8 cellular contexts compared by ENCODE assay signal in the genomic region with DNA sequence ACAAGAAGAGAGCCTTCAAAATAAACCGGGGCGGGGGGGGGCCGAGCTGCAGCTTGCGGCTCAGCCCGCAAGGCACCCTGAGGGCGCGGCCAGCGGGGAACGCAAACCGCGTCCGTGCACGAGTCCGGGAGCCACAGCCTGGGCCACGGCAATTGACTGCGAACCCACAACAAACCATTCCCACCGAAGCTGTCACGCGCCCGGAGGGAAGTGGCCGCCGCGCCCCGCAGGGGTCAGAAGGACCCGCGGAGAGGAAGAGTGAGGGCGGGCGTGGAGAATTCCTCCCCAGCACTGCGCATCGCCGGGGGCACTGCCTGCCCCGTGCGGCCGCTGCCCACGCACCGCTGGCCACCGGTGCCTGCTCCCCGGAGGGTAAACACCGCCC. TPM values are rescaled to one million over a fixed set of nuclear protein-coding genes. Genes with fewer than 3 reads are reported as not detected.
DNase-seq lines count a peak whose midpoint lies in the region; ATAC-seq and TF ChIP-seq lines count a peak whose summit lies in the region.

No MANE protein-coding gene starts in this region.

- TF ChIP-seq CTCF in Calu3 (IDR thresholded peaks at IDR 0.05; ENCODE audit: unreplicated experiment), result no peak
- no peak for TF ChIP-seq CTCF in HFF-Myc (IDR thresholded peaks at IDR 0.05; ENCODE audit: low read depth, low read length, missing control alignments)

- intact Hi-C loops in Calu3 (cut with micrococcal nuclease; ENCODE audit: unreplicated experiment), result loop anchor here (10.0 kb wide), 1 partner anchor 151 kb away; no protein-coding TSS in a partner anchor

- no peaks in the 10 kb centered on the region for H3K9me3 Mint-ChIP-seq in Calu3 (ENCODE audit: low read depth, unreplicated experiment)

- H3K36me3 ChIP-seq in ectodermal cell (ENCODE audit: control insufficient read depth, insufficient read depth, low read length) (no peaks in the 10 kb centered on the region), urinary bladder (ENCODE audit: insufficient read depth) (no peaks in the 10 kb centered on the region)

- peaks cover 36% of the 10 kb centered on the region for H3K27me3 ChIP-seq in ectodermal cell (ENCODE audit: control insufficient read depth, insufficient read depth, low read length, poor library complexity, severe bottlenecking)

- peaks cover 34% of the 10 kb centered on the region for H3K36me3 Mint-ChIP-seq in Calu3 (ENCODE audit: insufficient read depth, unreplicated experiment)

- H3K27ac ChIP-seq in ectodermal cell (ENCODE audit: insufficient read depth, low read depth, low read length, poor library complexity, severe bottlenecking) (no peak overlapping the region), urinary bladder (ENCODE audit: low read depth) (peak overlapping the region; percentile 96)

- WGBS in ectodermal cell, 2 experiments, result 0 to 1% methylated on average over 39 of the region's 39 CpGs
- WGBS in urinary bladder, result under 1% methylated on average over 39 of the region's 39 CpGs

- DNase-seq in Calu3 (peak; percentile 23), HFF-Myc (ENCODE audit: extremely low read depth, low read depth) (no peak), T-helper 22 cell (ENCODE audit: low read depth) (peak; percentile 18), mucosa of gallbladder (ENCODE audit: low spot score) (peak; percentile 28)

- H3K9me3 ChIP-seq in ectodermal cell (ENCODE audit: control insufficient read depth, low read length), result no peaks in the 10 kb centered on the region

- peak overlapping the region; percentile 99 for H3K4me3 Mint-ChIP-seq in Calu3 (ENCODE audit: low read depth, unreplicated experiment)

- H3K27ac Mint-ChIP-seq in Calu3 (ENCODE audit: unreplicated experiment), result peak overlapping the region; percentile 77

- ATAC-seq in GM18861 (IDR thresholded peaks at IDR 0.05; ENCODE audit: unreplicated experiment) (no peak), GM19035 (IDR thresholded peaks at IDR 0.05; ENCODE audit: unreplicated experiment) (no peak)

- peak overlapping the region; percentile 81 for H3K4me3 ChIP-seq in HFF-Myc (replicated peaks; ENCODE audit: low read depth, low read length)
- peak overlapping the region; percentile 83 for H3K4me3 ChIP-seq in ectodermal cell (ENCODE audit: insufficient read depth, low read depth, low read length)
- H3K4me3 ChIP-seq in urinary bladder (ENCODE audit: low read depth, low read length), result peak overlapping the region; percentile 84

- H3K4me1 ChIP-seq in ectodermal cell (ENCODE audit: control insufficient read depth, insufficient read depth, low read length) (peaks cover 11% of the 10 kb centered on the region), urinary bladder (ENCODE audit: insufficient read depth) (no peaks in the 10 kb centered on the region)

- CTCF ChIA-PET in Calu3 (lab: Charles Lee), result interaction anchor here (0.9 to 1.8 kb wide), 3 partner anchors 44 to 93 kb away, joined by 3 to 8 read pairs (median 4); no protein-coding TSS in a partner anchor

- H3K4me1 Mint-ChIP-seq in Calu3 (ENCODE audit: low read depth, unreplicated experiment), result peaks cover 40% of the 10 kb centered on the region

- no peaks in the 10 kb centered on the region for H3K27me3 Mint-ChIP-seq in Calu3 (ENCODE audit: unreplicated experiment)

- BruUV-seq in Calu3 (replicated peaks; lab: Mats Ljungman, UMichigan), result no TSS peak

RNA-seq across cellular contexts. Expression of a gene that starts 0.6 kb away (rescaled TPM):
- 7.7 and 10.8 TPM in 2 replicates for total RNA-seq in Calu3 (2022)
- polyA plus RNA-seq in ectodermal cell (2013, experiment 1 of 4), result 17.1 TPM
- 12.5 TPM for polyA plus RNA-seq in ectodermal cell (2013, experiment 2 of 4)
- polyA plus RNA-seq in ectodermal cell (2013, experiment 3 of 4), result 12.5 TPM
- polyA plus RNA-seq in ectodermal cell (2013, experiment 4 of 4), result 16.1 TPM
- 54.4 TPM for total RNA-seq in mucosa of gallbladder
- 94.8 TPM for total RNA-seq in urinary bladder
- polyA plus RNA-seq in urinary bladder, result 131 TPM
